Comparison of ENCODE assay signal across 1 cellular context in the genomic region with DNA sequence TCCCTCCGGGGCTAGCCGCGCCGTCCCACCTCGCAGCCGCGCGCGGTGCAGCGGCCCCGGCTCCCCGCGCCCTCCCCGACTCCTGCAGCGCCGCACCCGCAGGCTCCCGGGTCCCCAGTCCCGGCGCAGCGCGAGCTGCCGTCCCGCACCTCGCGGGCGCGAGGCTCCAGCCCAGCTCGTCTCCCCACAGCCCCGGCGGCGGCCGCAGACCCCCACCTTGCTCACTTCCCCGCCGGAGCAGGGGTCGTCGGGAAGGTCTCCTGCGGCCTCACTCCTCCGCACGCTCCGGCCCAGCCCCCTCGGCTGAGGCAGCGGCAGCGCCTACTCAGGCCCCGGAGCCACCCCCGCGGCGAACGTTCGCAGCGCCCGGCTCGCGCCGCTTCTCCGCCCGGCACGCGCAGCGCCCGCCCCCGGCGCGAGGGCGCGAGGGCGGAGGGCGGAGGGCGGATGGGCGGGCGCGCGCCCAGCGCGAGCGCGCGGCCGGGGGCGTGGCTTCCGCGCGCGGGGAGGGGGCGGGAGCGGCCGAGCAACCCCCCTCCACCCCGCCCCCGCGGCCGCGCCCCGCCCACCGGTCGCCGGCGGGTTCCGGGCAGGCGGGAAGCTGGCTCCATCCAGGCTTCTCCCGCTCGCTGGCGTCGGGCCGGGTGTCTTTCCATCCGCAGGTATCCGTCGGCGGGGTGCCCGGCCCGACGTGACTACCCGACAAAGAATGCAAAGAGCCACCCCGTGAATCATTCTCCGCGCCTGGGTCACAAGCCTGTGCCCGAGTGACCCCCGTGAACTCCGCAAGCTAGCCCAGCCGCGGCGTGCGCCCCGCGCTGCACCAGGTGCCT.
TF ChIP-seq lines count a peak whose summit lies in the region.

Gene DTNB, minus strand, starts transcription at position 408 of the 833 bp plus-strand sequence. CDS start 20,917 bp downstream, outside the sequence.

TF ChIP-seq in H1, 55 proteins besides CTCF, POLR2A, EP300 and RAD21 (continued from another document):
- TF ChIP-seq KDM4A (IDR thresholded peaks at IDR 0.05; ENCODE audit: low read depth, low read length, severe bottlenecking) (peak; percentile 84), CBX8 (IDR thresholded peaks at IDR 0.05; ENCODE audit: borderline replicate concordance, low read depth, low read length) (no peak), RBBP5 (IDR thresholded peaks at IDR 0.05; ENCODE audit: borderline replicate concordance, low read depth, low read length) (0 out of 2 replicates have a peak, but pooled peaks have one; percentile 62), SRF (IDR thresholded peaks at IDR 0.05; ENCODE audit: low read depth, low read length) (no peak), KDM1A (IDR thresholded peaks at IDR 0.05; ENCODE audit: borderline replicate concordance, low read length) (0 out of 2 replicates have a peak, but pooled peaks have one; percentile 36), RNF2 (IDR thresholded peaks at IDR 0.05; ENCODE audit: borderline replicate concordance, low read depth, low read length, missing control alignments, poor library complexity, severe bottlenecking) (no peak), TBP (IDR thresholded peaks at IDR 0.05; ENCODE audit: low read depth, low read length) (0 out of 2 replicates have a peak, but pooled peaks have one; percentile 14), BRCA1 (IDR thresholded peaks at IDR 0.05; ENCODE audit: low read depth, low read length) (no peak), SUZ12 (IDR thresholded peaks at IDR 0.05; ENCODE audit: low read length) (no peak), GABPA (IDR thresholded peaks at IDR 0.05; ENCODE audit: borderline replicate concordance, insufficient read depth, low read length) (0 out of 2 replicates have a peak, but pooled peaks have one; percentile 25), TAF7 (optimal IDR thresholded peaks at IDR 0.05; ENCODE audit: borderline replicate concordance, low read depth, low read length) (peak; percentile 56), CEBPB (IDR thresholded peaks at IDR 0.05; ENCODE audit: low read depth, low read length) (no peak), SP1 (IDR thresholded peaks at IDR 0.05; ENCODE audit: low read depth, low read length) (no peak), CBX5 (IDR thresholded peaks at IDR 0.05; ENCODE audit: low read depth, low read length) (no peak), POLR2AphosphoS5 (IDR thresholded peaks at IDR 0.05; ENCODE audit: low read depth, low read length) (peak; percentile 61), YY1 (IDR thresholded peaks at IDR 0.05; ENCODE audit: low read depth, low read length) (no peak), SIN3A (conservative IDR thresholded peaks at IDR 0.05 in 1 of 2, IDR thresholded peaks at IDR 0.05 in 1 of 2; ENCODE audit: low read depth in 1 of 2, low read length in 2 of 2) (no peak), MAFK (IDR thresholded peaks at IDR 0.05; ENCODE audit: low read depth, low read length) (no peak), TCF12 (IDR thresholded peaks at IDR 0.05; ENCODE audit: low read depth, low read length) (0 out of 2 replicates have a peak, but pooled peaks have one; percentile 3), ASH2L (IDR thresholded peaks at IDR 0.05; ENCODE audit: low read length) (peak; percentile 71), TAF1 (IDR thresholded peaks at IDR 0.05; ENCODE audit: low read depth, low read length) (peak; percentile 57; the same call in 1 of the 2 replicates), CREB1 (IDR thresholded peaks at IDR 0.05) (no peak; the same call in 1 of the 2 replicates), GTF2F1 (IDR thresholded peaks at IDR 0.05; ENCODE audit: borderline replicate concordance, low read depth, low read length) (no peak), SAP30 (IDR thresholded peaks at IDR 0.05; ENCODE audit: insufficient read depth, insufficient replicate concordance, low read length) (no peak), JUN (IDR thresholded peaks at IDR 0.05; ENCODE audit: low read depth, low read length) (no peak), CHD2 (IDR thresholded peaks at IDR 0.05; ENCODE audit: low read length) (no peak)
- TF ChIP-seq, protein P1, sequence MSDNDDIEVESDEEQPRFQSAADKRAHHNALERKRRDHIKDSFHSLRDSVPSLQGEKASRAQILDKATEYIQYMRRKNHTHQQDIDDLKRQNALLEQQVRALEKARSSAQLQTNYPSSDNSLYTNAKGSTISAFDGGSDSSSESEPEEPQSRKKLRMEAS (IDR thresholded peaks at IDR 0.05) = peak; percentile 94
- TF ChIP-seq, protein P2, sequence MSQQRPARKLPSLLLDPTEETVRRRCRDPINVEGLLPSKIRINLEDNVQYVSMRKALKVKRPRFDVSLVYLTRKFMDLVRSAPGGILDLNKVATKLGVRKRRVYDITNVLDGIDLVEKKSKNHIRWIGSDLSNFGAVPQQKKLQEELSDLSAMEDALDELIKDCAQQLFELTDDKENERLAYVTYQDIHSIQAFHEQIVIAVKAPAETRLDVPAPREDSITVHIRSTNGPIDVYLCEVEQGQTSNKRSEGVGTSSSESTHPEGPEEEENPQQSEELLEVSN (IDR thresholded peaks at IDR 0.05) = peak; percentile 98
- TF ChIP-seq, protein P3, sequence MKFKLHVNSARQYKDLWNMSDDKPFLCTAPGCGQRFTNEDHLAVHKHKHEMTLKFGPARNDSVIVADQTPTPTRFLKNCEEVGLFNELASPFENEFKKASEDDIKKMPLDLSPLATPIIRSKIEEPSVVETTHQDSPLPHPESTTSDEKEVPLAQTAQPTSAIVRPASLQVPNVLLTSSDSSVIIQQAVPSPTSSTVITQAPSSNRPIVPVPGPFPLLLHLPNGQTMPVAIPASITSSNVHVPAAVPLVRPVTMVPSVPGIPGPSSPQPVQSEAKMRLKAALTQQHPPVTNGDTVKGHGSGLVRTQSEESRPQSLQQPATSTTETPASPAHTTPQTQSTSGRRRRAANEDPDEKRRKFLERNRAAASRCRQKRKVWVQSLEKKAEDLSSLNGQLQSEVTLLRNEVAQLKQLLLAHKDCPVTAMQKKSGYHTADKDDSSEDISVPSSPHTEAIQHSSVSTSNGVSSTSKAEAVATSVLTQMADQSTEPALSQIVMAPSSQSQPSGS (IDR thresholded peaks at IDR 0.05; ENCODE audit: low read length) = no peak
